ENCODE assay signal across 1 cellular context in the genomic region with DNA sequence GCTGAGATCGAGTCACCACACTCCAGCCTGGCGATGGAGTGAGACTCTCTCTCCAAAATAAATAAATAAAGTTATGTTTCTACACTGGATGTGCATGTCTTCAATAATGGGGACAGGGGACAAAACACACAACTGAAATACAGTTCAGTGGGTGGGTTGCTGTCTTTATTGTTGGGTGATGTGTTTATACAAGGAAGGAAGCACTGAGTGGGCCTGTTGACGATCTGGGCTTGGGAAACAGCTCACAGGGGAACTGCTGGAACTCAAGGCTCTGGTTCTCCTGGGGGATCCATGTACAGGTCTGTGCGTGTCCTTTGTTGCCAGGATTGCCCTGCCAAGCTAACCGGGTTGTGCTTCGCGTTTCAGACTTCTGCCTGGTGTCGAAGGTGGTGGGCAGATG.
A peak's percentile ranks its signal among the peaks of the same experiment; 100 is the strongest.
TF ChIP-seq lines count a peak whose summit lies in the region.

No MANE protein-coding gene starts in this region.

TF ChIP-seq in HEK293, 187 proteins besides CTCF, POLR2A, EP300 and RAD21:
- TF ChIP-seq ZFP41 (tag by site-specific recombination; IDR thresholded peaks at IDR 0.05; ENCODE audit: borderline replicate concordance) (no peak), ZNF529 (tag by site-specific recombination; IDR thresholded peaks at IDR 0.05; ENCODE audit: insufficient replicate concordance) (no peak), EGR2 (tag by site-specific recombination; IDR thresholded peaks at IDR 0.05; ENCODE audit: low read depth) (peak; percentile 56; the same call in 1 of the 2 replicates)
- TF ChIP-seq, protein P1, sequence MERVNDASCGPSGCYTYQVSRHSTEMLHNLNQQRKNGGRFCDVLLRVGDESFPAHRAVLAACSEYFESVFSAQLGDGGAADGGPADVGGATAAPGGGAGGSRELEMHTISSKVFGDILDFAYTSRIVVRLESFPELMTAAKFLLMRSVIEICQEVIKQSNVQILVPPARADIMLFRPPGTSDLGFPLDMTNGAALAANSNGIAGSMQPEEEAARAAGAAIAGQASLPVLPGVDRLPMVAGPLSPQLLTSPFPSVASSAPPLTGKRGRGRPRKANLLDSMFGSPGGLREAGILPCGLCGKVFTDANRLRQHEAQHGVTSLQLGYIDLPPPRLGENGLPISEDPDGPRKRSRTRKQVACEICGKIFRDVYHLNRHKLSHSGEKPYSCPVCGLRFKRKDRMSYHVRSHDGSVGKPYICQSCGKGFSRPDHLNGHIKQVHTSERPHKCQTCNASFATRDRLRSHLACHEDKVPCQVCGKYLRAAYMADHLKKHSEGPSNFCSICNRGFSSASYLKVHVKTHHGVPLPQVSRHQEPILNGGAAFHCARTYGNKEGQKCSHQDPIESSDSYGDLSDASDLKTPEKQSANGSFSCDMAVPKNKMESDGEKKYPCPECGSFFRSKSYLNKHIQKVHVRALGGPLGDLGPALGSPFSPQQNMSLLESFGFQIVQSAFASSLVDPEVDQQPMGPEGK (tag by site-specific recombination; IDR thresholded peaks at IDR 0.05): no peak
- TF ChIP-seq, protein P2, sequence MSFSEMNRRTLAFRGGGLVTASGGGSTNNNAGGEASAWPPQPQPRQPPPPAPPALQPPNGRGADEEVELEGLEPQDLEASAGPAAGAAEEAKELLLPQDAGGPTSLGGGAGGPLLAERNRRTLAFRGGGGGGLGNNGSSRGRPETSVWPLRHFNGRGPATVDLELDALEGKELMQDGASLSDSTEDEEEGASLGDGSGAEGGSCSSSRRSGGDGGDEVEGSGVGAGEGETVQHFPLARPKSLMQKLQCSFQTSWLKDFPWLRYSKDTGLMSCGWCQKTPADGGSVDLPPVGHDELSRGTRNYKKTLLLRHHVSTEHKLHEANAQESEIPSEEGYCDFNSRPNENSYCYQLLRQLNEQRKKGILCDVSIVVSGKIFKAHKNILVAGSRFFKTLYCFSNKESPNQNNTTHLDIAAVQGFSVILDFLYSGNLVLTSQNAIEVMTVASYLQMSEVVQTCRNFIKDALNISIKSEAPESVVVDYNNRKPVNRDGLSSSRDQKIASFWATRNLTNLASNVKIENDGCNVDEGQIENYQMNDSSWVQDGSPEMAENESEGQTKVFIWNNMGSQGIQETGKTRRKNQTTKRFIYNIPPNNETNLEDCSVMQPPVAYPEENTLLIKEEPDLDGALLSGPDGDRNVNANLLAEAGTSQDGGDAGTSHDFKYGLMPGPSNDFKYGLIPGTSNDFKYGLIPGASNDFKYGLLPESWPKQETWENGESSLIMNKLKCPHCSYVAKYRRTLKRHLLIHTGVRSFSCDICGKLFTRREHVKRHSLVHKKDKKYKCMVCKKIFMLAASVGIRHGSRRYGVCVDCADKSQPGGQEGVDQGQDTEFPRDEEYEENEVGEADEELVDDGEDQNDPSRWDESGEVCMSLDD (tag by site-specific recombination; IDR thresholded peaks at IDR 0.05): no peak
